Comparison of ENCODE assay signal across 8 cellular contexts in genomic region chr19:53869805-53870484, GRCh38. TPM values are rescaled to one million over a fixed set of nuclear protein-coding genes. Genes with fewer than 3 reads are reported as not detected.
DNase-seq lines count a peak whose midpoint lies in the region; ATAC-seq and TF ChIP-seq lines count a peak whose summit lies in the region.
"Not testable (repeated sequence)": the region's sequence is repeated elsewhere in the genome, so short reads cannot be mapped to it uniquely, and the experiment has no call there.
"Had no signal": no experiment of that assay in that cellular context is flagged by ENCODE, and none has a peak within 500 bp of the region (broad histone marks: within the 10 kb centered on the region; RNA-seq: fewer than 3 reads in every experiment).

No MANE protein-coding gene starts in this region.

- not testable (repeated sequence) for H3K27me3 Mint-ChIP-seq in Calu3 (ENCODE audit: unreplicated experiment); T-cell; brain; natural killer cell (ENCODE audit: low read depth in 2 of 2)

- H3K4me1 Mint-ChIP-seq in Calu3 (ENCODE audit: low read depth, unreplicated experiment) (peaks cover 58% of the 10 kb centered on the region), T-cell (peaks cover 60 to 73% (median 66%) of the 10 kb centered on the region in 3 donors), brain (peaks cover 38% of the 10 kb centered on the region), natural killer cell (peaks cover 56 to 78% of the 10 kb centered on the region in 2 donors)

- BruUV-seq in Calu3 (replicated peaks; lab: Mats Ljungman, UMichigan), result not testable (repeated sequence)

- WGBS in heart left ventricle, 4 donors, result 5 to 35% (median 7%) methylated on average over 2 to 24 of the region's 24 CpGs

- H3K4me3 Mint-ChIP-seq in Calu3 (ENCODE audit: low read depth, unreplicated experiment) (peak overlapping the region; percentile 95), T-cell (peak overlapping the region; percentile 96 to 99 (median 96)), brain (peak overlapping the region; percentile 83 to 99 (median 97)), natural killer cell (peak overlapping the region; percentile 96)

- POLR2A ChIA-PET in T-cell (lab: Charles Lee), result interaction anchor here (0.7 to 0.9 kb wide), 2 partner anchors 286 to 319 kb away, joined by 3 to 4 read pairs; partner anchors contain the start of gene MBOAT7 (in 1 of the 2)

- not testable (repeated sequence) for TF ChIP-seq CTCF in Calu3 (IDR thresholded peaks at IDR 0.05; ENCODE audit: unreplicated experiment); brain (conservative IDR thresholded peaks at IDR 0.05); heart left ventricle (IDR thresholded peaks at IDR 0.05); natural killer cell (IDR thresholded peaks at IDR 0.05)

- DNase-seq in Calu3, T-cell, heart left ventricle, natural killer cell: not testable (repeated sequence)

- CTCF ChIA-PET in Calu3 (lab: Charles Lee), result interaction anchor here (0.6 to 0.8 kb wide), 3 partner anchors 45 to 154 kb away, joined by 3 to 5 read pairs (median 3); no protein-coding TSS in a partner anchor
- CTCF ChIA-PET in T-cell (lab: Charles Lee), result not testable (repeated sequence)

- H3K4me3 ChIP-seq in heart left ventricle, result peak overlapping the region; percentile 67 to 96 (median 90)

- H3K36me3 Mint-ChIP-seq in Calu3 (ENCODE audit: insufficient read depth, unreplicated experiment), result peaks cover 100% of the 10 kb centered on the region
- peaks cover 28% of the 10 kb centered on the region for H3K36me3 Mint-ChIP-seq in T-cell
- H3K36me3 Mint-ChIP-seq in brain, result peaks cover 29% of the 10 kb centered on the region
- peaks cover 11% of the 10 kb centered on the region for H3K36me3 Mint-ChIP-seq in natural killer cell

- H3K27me3 ChIP-seq in heart left ventricle, result not testable (repeated sequence)

- intact Hi-C loops in Calu3 (cut with micrococcal nuclease; ENCODE audit: unreplicated experiment) (loop anchor here (1.0 kb wide), 1 partner anchor 28 kb away; no protein-coding TSS in a partner anchor), heart left ventricle (cut with DNase I) (loop anchor here in 3 of 10 donors (5.0 to 10.0 kb wide), 4 partner anchors 232 to 592 kb away; partner anchors contain the start of genes NDUFA3 (in 2 of the 3), OSCAR (in 2 of the 3), LENG9 (in 1 of the 3) and TSEN34 (in 1 of the 3))
- intact Hi-C loops in natural killer cell (cut with micrococcal nuclease), result not testable (repeated sequence)

- TF ChIP-seq POLR2A in heart left ventricle (IDR thresholded peaks at IDR 0.05), result not testable (repeated sequence)

- not testable (repeated sequence) for H3K9me3 ChIP-seq in heart left ventricle

- peaks cover 3 to 68% (median 26%) of the 10 kb centered on the region in 12 donors for H3K4me1 ChIP-seq in heart left ventricle

- H3K27ac Mint-ChIP-seq in Calu3 (ENCODE audit: unreplicated experiment), result peak overlapping the region; percentile 99
- H3K27ac Mint-ChIP-seq in T-cell, result peak overlapping the region; percentile 89 to 94
- H3K27ac Mint-ChIP-seq in brain, result peak overlapping the region; percentile 77 to 94 (median 80)
- H3K27ac Mint-ChIP-seq in natural killer cell, result peak overlapping the region; percentile 98 to 99

- H3K27ac ChIP-seq in heart left ventricle, result peak overlapping the region; percentile 85 to 99 (median 94)
- peak overlapping the region; percentile 64 for H3K27ac ChIP-seq in temporal lobe (ENCODE audit: low read depth, low read length)

- not testable (repeated sequence) for ATAC-seq in T-cell (replicated peaks in 1 of 4); heart left ventricle; natural killer cell

- H3K36me3 ChIP-seq in heart left ventricle, result peaks cover 0 to 47% (median 32%) of the 10 kb centered on the region in 9 donors

- not testable (repeated sequence) for H3K9me3 Mint-ChIP-seq in Calu3 (ENCODE audit: low read depth, unreplicated experiment); T-cell; brain; natural killer cell

RNA-seq across cellular contexts. Expression of gene MYADM, which starts 2.3 kb away (rescaled TPM):
- total RNA-seq in Calu3 (2022) (366 and 464 TPM in 2 replicates), T-cell (100 to 1,000 TPM in 2 of 5 donors, 10 to 100 TPM in 3; 49.9 to 335 (median 70.9) TPM), heart left ventricle (100 to 1,000 TPM in 8 of 9 donors, 10 to 100 TPM in 1; 99.0 to 201 (median 166) TPM), natural killer cell (100 to 1,000 TPM; 219 to 658 (median 296) TPM), temporal lobe (3.9 TPM)
- polyA plus RNA-seq in brain (ENCODE audit: insufficient read depth, low read depth, low replicate concordance) (49.7 TPM), heart left ventricle (100 to 1,000 TPM in 1 of 2 donors, 10 to 100 TPM in 1; 75.9 to 158 TPM)

RNA-seq across cellular contexts. Expression of gene PRKCG, which starts 12.1 kb away (rescaled TPM):
- total RNA-seq in Calu3 (2022) (45.4 and 59.6 TPM in 2 replicates), T-cell (1 to 10 TPM in 1 of 5 donors, under 1 TPM in 2, not detected in 2; 0.15 to 2.4 (median 0.32) TPM), heart left ventricle (under 1 TPM in 1 of 9 donors, not detected in 8; 0.09 TPM), natural killer cell (1 to 10 TPM in 2 of 3 donors, under 1 TPM in 1; 0.55 to 2.6 (median 1.5) TPM), temporal lobe (2.0 TPM)
- polyA plus RNA-seq in brain (ENCODE audit: insufficient read depth, low read depth, low replicate concordance) (18.1 TPM), heart left ventricle (not detected)
- total RNA-seq: cardiac septum, RPMI7951 had no signal

RNA-seq across cellular contexts. Expression of gene CACNG7, which starts 39.1 kb away (rescaled TPM):
- not detected in 2 replicates for total RNA-seq in Calu3 (2022)
- total RNA-seq in T-cell, result not detected
- polyA plus RNA-seq in brain (ENCODE audit: insufficient read depth, low read depth, low replicate concordance), result 27.2 TPM
- total RNA-seq in heart left ventricle, result not detected
- polyA plus RNA-seq in heart left ventricle, result not detected
- total RNA-seq in natural killer cell, result not detected
- 12.0 TPM for total RNA-seq in temporal lobe
- total RNA-seq: cardiac septum, RPMI7951 had no signal

RNA-seq across cellular contexts. Expression of gene NLRP12, which starts 45.8 kb away (rescaled TPM):
- total RNA-seq in Calu3 (2022) (0.15 TPM in 1 of 2 replicates, not detected in the other), T-cell (not detected), heart left ventricle (1 to 10 TPM in 1 of 9 donors, under 1 TPM in 8; 0.07 to 1.5 (median 0.36) TPM), natural killer cell (10 to 100 TPM in 1 of 3 donors, under 1 TPM in 2; 0.35 to 13.6 (median 0.84) TPM), temporal lobe (0.25 TPM)
- polyA plus RNA-seq in brain (ENCODE audit: insufficient read depth, low read depth, low replicate concordance) (0.08 TPM), heart left ventricle (under 1 TPM; 0.08 to 0.36 TPM)
- total RNA-seq: RPMI7951 had no signal

Comparison
In these comparisons a context has a peak if more than half of its experiments do, and no peak if none do; other contexts are left out.
1. RNA of gene MYADM, which starts 2.3 kb away (total RNA-seq): 366 to 464 TPM in Calu3, 219 to 658 TPM in natural killer cell, 99.0 to 201 TPM in heart left ventricle and 49.9 to 335 TPM in T-cell; 3.9 TPM in temporal lobe (single experiment); every median in the first group is over 10 times any median in the second.
2. RNA of gene PRKCG, which starts 12.1 kb away (total RNA-seq): 45.4 to 59.6 TPM in Calu3; 2.0 TPM in temporal lobe (single experiment), 0.55 to 2.6 TPM in natural killer cell, 0.15 to 2.4 TPM in T-cell and 0.09 TPM in heart left ventricle; every median in the first group is over 10 times any median in the second.
3. RNA of gene CACNG7, which starts 39.1 kb away (total RNA-seq): 12.0 TPM in temporal lobe (single experiment); not detected in Calu3, not detected in T-cell, not detected in heart left ventricle and not detected in natural killer cell; every median in the first group is over 10 times any median in the second.
4. Peak in every context shown above with its lines, with median percentiles within 50 percentile points of each other: H3K27ac Mint-ChIP-seq and H3K4me3 Mint-ChIP-seq.